ENCODE assay signal across 8 cellular contexts in the genomic region with DNA sequence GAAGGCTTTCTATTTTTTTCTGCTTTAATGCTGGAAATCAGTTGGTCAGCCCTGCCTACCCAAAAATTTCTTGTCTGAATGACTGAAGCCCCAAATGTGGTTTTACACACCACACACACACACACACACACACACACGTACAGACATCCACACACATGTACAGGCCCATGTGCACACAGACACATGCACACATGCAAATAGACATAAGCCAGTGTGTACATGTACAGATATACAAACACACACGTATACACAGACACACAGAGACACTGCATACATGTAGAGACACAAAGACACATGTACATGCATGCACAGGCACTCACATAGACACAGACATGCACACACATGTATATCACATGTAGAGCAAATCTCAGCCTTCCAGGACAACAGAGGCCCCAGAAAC. TPM values are rescaled to one million over a fixed set of nuclear protein-coding genes. Genes with fewer than 3 reads are reported as not detected.
"Had no signal": no experiment of that assay in that cellular context is flagged by ENCODE, and none has a peak within 500 bp of the region (broad histone marks: within the 10 kb centered on the region; RNA-seq: fewer than 3 reads in every experiment).

No MANE protein-coding gene starts in this region.

- H3K4me2 ChIP-seq: GM23338 had no signal

- H3K4me3 ChIP-seq: GM23338 had no signal

- H2AFZ ChIP-seq: GM23338 had no signal

- H3K27ac ChIP-seq: HL-60 had no signal

- ATAC-seq: GM23338 had no signal

- FAIRE-seq: H1, H54 had no signal

- DNase-seq: H9, HCEC 1CT had no signal

RNA-seq across cellular contexts. Expression of a gene that starts 54.2 kb away (rescaled TPM):
- total RNA-seq: GM23338, H1, H9, HT1080 had no signal
- polyA plus RNA-seq: GM23338, H1, IgD-negative memory B cell had no signal

RNA-seq across cellular contexts. Expression of a gene that starts 58.6 kb away (rescaled TPM):
- total RNA-seq: HT1080 had no signal
- polyA plus RNA-seq: IgD-negative memory B cell had no signal
